ENCODE assay signal across 7 cellular contexts in genomic region chr11:14500181-14500651, GRCh38. TPM values are rescaled to one million over a fixed set of nuclear protein-coding genes. Genes with fewer than 3 reads are reported as not detected.
DNase-seq lines count a peak whose midpoint lies in the region; FAIRE-seq and TF ChIP-seq lines count a peak whose summit lies in the region.

No MANE protein-coding gene starts in this region.

- H2AFZ ChIP-seq in H9 (ENCODE audit: low read length), result no peak overlapping the region

- H3K4me2 ChIP-seq in H9 (ENCODE audit: insufficient read depth, insufficient read length, low read length), result peak overlapping the region; percentile 73

- no CpG with 5 or more reads among the region's 6 CpGs for WGBS in H9 (ENCODE audit: extremely low coverage, insufficient read length, low lambda C conversion rate)

- peak overlapping the region; percentile 95 to 96 for H3K4me3 Mint-ChIP-seq in H9

- H2AK5ac ChIP-seq in H9 (ENCODE audit: insufficient read length, low read length), result no peak overlapping the region

- in situ Hi-C loops in GM13976 (cut with MboI; ENCODE audit: low sequenced_read_pairs, unreplicated experiment), result no loop called here

- no peaks in the 10 kb centered on the region for H3K9me3 Mint-ChIP-seq in H9

- H3K9ac ChIP-seq in H9 (ENCODE audit: extremely low read depth, insufficient read length, low read length), result peak overlapping the region; percentile 60

- no peak overlapping the region for H2BK20ac ChIP-seq in H9 (ENCODE audit: low read depth, low read length, poor library complexity, severe bottlenecking)

- H3K18ac ChIP-seq in H9 (ENCODE audit: insufficient read length, low read depth, low read length), result no peak overlapping the region

- H4K91ac ChIP-seq in H9 (ENCODE audit: insufficient read length, low read depth, low read length), result no peak overlapping the region

- H3K9me3 ChIP-seq in H9 (ENCODE audit: control insufficient read depth, low read depth, low read length), result no peaks in the 10 kb centered on the region

- no peak overlapping the region for H2BK15ac ChIP-seq in H9 (ENCODE audit: low read depth, low read length)

- H2BK12ac ChIP-seq in H9 (ENCODE audit: insufficient read length, low read depth, low read length), result no peak overlapping the region

- H3K4me1 Mint-ChIP-seq in H9, result peaks cover 8 to 9% of the 10 kb centered on the region in 2 experiments

- no peaks in the 10 kb centered on the region for H3K27me3 Mint-ChIP-seq in H9 (ENCODE audit: low read depth)

- no peak overlapping the region for H3K56ac ChIP-seq in H9 (ENCODE audit: insufficient read length, low read depth, low read length)

- H3K79me2 ChIP-seq in H9 (ENCODE audit: insufficient read depth, low read length), result no peaks in the 10 kb centered on the region

- DNase-seq in GM13976 (ENCODE audit: low spot score) (peak; percentile 67), H9 (no peak), LHCN-M2 (ENCODE audit: low read depth) (peak; percentile 57), T-helper 22 cell (ENCODE audit: low read depth) (peak; percentile 50), bronchial epithelial cell (ENCODE audit: low read depth) (peak; percentile 65), iris pigment epithelial cell (ENCODE audit: low read depth) (peak; percentile 82)
- DNase-seq in stimulated activated CD4-positive, alpha-beta T cell treated with anti-CD3 and anti-CD28 coated beads, Interleukin-2, amount 100 ng/mL, for 4 hours (ENCODE audit: low read depth), result peak; percentile 32

- H3K27ac Mint-ChIP-seq in H9, result peak overlapping the region; percentile 95 to 99 (median 99); a peak in 6 of 7 replicates

- peaks cover 6% of the 10 kb centered on the region for H3K23me2 ChIP-seq in H9 (ENCODE audit: insufficient read length, low read depth, low read length, poor library complexity, severe bottlenecking)

- no peaks in the 10 kb centered on the region for H3K79me1 ChIP-seq in H9 (ENCODE audit: insufficient read depth, low read depth, low read length, poor library complexity, severe bottlenecking)

- H3K14ac ChIP-seq in H9 (ENCODE audit: insufficient read depth, low read length), result no peak overlapping the region

- no peak for FAIRE-seq in bronchial epithelial cell (lab: Jason Lieb, UNC)

- H3K4me3 ChIP-seq in bronchial epithelial cell (ENCODE audit: low read depth, low read length), result peak overlapping the region; percentile 82

- H3K36me3 Mint-ChIP-seq in H9 (ENCODE audit: insufficient read depth in 1 of 3, low read depth in 3 of 3), result peaks cover 12 to 38% (median 35%) of the 10 kb centered on the region in 3 experiments; a peak in 6 of 7 replicates

- no peak overlapping the region for H3T11ph ChIP-seq in H9 (ENCODE audit: low read length)

- no peak overlapping the region for H3K23ac ChIP-seq in H9 (ENCODE audit: insufficient read length, low read depth, low read length)

- no peak overlapping the region for H2BK120ac ChIP-seq in H9 (ENCODE audit: low read depth, low read length, poor library complexity, severe bottlenecking)

- no peak overlapping the region for H4K8ac ChIP-seq in H9 (replicated peaks; ENCODE audit: insufficient read length, low read depth, low read length)

- no peak overlapping the region for H2BK5ac ChIP-seq in H9 (ENCODE audit: insufficient read length, low read length)

- no peaks in the 10 kb centered on the region for H4K20me1 ChIP-seq in H9 (ENCODE audit: control insufficient read depth, insufficient read depth, insufficient read length)

- TF ChIP-seq CTCF in GM13976 (IDR thresholded peaks at IDR 0.05; ENCODE audit: borderline replicate concordance, control extremely low read depth, extremely low read depth, insufficient read depth, missing control alignments) (no peak), H9 (conservative IDR thresholded peaks at IDR 0.05) (no peak), bronchial epithelial cell (IDR thresholded peaks at IDR 0.05; ENCODE audit: insufficient read depth, low read length, severe bottlenecking) (no peak)

- no peaks in the 10 kb centered on the region for H3K4me1 ChIP-seq in H9 (ENCODE audit: insufficient read depth, low read length)

- H3K27ac ChIP-seq in H9 (ENCODE audit: insufficient read length, low read depth, low read length), result no peak overlapping the region

- H3K27me3 ChIP-seq in H9 (ENCODE audit: insufficient read depth, low read length) (no peaks in the 10 kb centered on the region), bronchial epithelial cell (ENCODE audit: control insufficient read depth, insufficient read depth, low read length) (no peaks in the 10 kb centered on the region)

- peaks cover 1% of the 10 kb centered on the region for H3K36me3 ChIP-seq in bronchial epithelial cell (ENCODE audit: control insufficient read depth, insufficient read depth, low read length)

- no peak overlapping the region for H4K5ac ChIP-seq in H9 (ENCODE audit: insufficient read length, low read depth, low read length)

- H3K4ac ChIP-seq in H9 (ENCODE audit: low read depth, low read length), result no peak overlapping the region

RNA-seq across cellular contexts. Expression of gene COPB1, which starts 0.6 kb away (rescaled TPM):
- total RNA-seq in H9 (2021) (71.6 and 73.1 TPM in 2 replicates), LHCN-M2 (2014; rRNA removed) (232 and 235 TPM in 2 replicates), bronchial epithelial cell (192 and 273 TPM in 2 replicates)
- 74.5 TPM for polyA plus RNA-seq in LHCN-M2 (2012)

RNA-seq across cellular contexts. Expression of gene PSMA1, which starts 20.0 kb away (rescaled TPM):
- 167 and 176 TPM in 2 replicates for total RNA-seq in H9 (2021)
- 195 and 225 TPM in 2 replicates for total RNA-seq in LHCN-M2 (2014; rRNA removed)
- 139 TPM for polyA plus RNA-seq in LHCN-M2 (2012)
- total RNA-seq in bronchial epithelial cell, result 123 and 132 TPM in 2 replicates
